In the genomic region with DNA sequence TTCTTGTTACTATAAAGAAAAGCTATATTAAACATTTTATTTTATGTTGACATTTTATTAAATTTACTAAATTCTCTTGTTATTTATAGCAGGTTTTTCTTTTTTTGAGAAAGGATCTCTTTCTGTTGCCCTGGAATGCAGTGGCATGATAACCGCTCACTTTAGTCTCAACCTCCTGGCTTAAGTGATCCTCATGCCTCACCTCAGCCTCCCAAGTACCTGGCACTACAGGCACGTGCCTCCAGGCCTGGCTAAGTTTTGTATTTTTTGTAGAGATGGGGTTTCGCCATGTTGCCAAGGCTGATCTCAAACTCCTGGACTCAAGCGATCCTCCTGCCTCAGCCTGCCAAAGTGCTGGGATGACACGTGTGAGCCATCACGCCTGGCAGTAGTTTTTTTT, we compare ENCODE assay signal across 8 cellular contexts.
"Had no signal": no experiment of that assay in that cellular context is flagged by ENCODE, and none has a peak within 500 bp of the region (broad histone marks: within the 10 kb centered on the region; RNA-seq: fewer than 3 reads in every experiment).

No MANE protein-coding gene starts in this region.

- ATAC-seq: HCT116, HepG2 had no signal

- H3K4me3 ChIP-seq: GM23248, HAP-1 had no signal

- H3K36me3 ChIP-seq: HAP-1 had no signal

- H3K9me3 ChIP-seq: HAP-1 had no signal

- H3K27ac ChIP-seq: GM23248, HL-60 had no signal

- DNase-seq: GM23248, GOT3, H7, HFFc6 had no signal

- H3K4me1 ChIP-seq: HAP-1 had no signal
